In the genomic region with DNA sequence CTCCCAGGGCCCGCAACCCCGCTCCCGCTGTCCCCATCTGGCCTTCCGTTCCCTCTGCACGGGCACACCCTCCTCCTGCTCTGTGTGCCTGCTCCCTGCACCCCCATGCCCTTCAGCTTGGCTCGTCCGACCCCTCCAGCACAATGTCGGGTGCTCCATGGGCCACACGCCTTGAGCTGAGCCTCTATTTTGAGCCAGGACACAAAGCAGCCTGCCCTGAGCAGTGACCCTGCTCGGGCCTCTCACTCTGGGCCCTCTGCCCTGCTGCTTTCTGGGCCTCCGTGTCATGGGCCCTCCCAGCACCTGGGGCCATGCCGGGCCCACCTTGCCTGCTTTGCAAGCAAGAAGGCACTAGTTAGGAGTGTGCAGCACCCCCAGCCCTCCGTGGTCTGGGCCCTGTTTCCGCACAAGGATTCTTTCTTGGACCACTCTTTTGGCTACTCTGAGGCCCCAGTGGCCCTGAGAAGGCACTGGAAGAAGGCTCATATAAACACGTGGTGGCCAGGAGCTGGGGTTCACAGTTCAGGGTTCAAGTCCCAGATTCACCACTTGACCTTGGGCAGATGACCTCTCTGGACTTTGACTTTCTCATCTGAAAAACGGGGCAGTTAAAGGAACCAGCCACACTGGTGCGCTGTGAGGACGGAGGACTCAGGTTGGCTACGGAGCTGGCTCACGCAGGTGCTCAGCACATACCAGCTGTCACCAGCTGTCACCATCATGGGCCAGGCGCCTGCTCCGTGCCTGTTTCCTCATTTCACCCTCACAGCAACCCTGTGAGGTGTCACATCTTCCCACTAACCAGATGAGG, we compare ENCODE assay signal across 11 cellular contexts.
A peak's percentile ranks its signal among the peaks of the same experiment; 100 is the strongest.
DNase-seq lines count a peak whose midpoint lies in the region; ATAC-seq lines count a peak whose summit lies in the region.
"Had no signal": no experiment of that assay in that cellular context is flagged by ENCODE, and none has a peak within 500 bp of the region (broad histone marks: within the 10 kb centered on the region; RNA-seq: fewer than 3 reads in every experiment).

No MANE protein-coding gene starts in this region.

- intact Hi-C loops in left ventricle myocardium superior (cut with micrococcal nuclease): no loop called here

- DNase-seq in DMS 273 treated with DMSO at 0.1 percent for 48 hours (lab: John Stamatoyannopoulos, UW) (peak; percentile 54), NCI-H2081 treated with DMSO at 0.1 percent for 48 hours (lab: John Stamatoyannopoulos, UW) (peak; percentile 29), left ventricle myocardium superior (no peak), cerebellar cortex (ENCODE audit: low spot score) (no peak)
- no peak for DNase-seq in stimulated activated CD8-positive, alpha-beta memory T cell treated with anti-CD3 and anti-CD28 coated beads, Interleukin-4, amount 100 ng/mL, for 48 hours
- no peak for DNase-seq in activated naive CD4-positive, alpha-beta T cell treated with anti-CD3 and anti-CD28 coated beads, Interleukin-2, amount 50 U/mL, for 16 hours
- no peak for DNase-seq in activated CD4-positive, CD25-positive, alpha-beta regulatory T cell (lab: John Stamatoyannopoulos, UW)
- DNase-seq: activated CD4-positive, alpha-beta T cell treated with anti-CD3 and anti-CD28 coated beads, Interleukin-2, amount 10 ng/mL, durations not matched to agents 7 days and 5 days; central memory CD4-positive, alpha-beta T cell; hippocampal formation had no signal

- ATAC-seq in GM19463 (IDR thresholded peaks at IDR 0.05; ENCODE audit: unreplicated experiment) (peak; percentile 88), left ventricle myocardium superior (peak; percentile 70)

Comparison
In these comparisons a context has a peak if more than half of its experiments do, and no peak if none do; other contexts are left out.
1. DNase-seq: peak in DMS 273 treated with DMSO at 0.1 percent for 48 hours (single experiment) and NCI-H2081 treated with DMSO at 0.1 percent for 48 hours (single experiment); none in left ventricle myocardium superior (single experiment), stimulated activated CD8-positive, alpha-beta memory T cell treated with anti-CD3 and anti-CD28 coated beads, Interleukin-4, amount 100 ng/mL, for 48 hours (single experiment), activated naive CD4-positive, alpha-beta T cell treated with anti-CD3 and anti-CD28 coated beads, Interleukin-2, amount 50 U/mL, for 16 hours (single experiment), activated CD4-positive, CD25-positive, alpha-beta regulatory T cell (0 of 4) and cerebellar cortex (single experiment).